Comparison of ENCODE assay signal across 36 cellular contexts in the genomic region with DNA sequence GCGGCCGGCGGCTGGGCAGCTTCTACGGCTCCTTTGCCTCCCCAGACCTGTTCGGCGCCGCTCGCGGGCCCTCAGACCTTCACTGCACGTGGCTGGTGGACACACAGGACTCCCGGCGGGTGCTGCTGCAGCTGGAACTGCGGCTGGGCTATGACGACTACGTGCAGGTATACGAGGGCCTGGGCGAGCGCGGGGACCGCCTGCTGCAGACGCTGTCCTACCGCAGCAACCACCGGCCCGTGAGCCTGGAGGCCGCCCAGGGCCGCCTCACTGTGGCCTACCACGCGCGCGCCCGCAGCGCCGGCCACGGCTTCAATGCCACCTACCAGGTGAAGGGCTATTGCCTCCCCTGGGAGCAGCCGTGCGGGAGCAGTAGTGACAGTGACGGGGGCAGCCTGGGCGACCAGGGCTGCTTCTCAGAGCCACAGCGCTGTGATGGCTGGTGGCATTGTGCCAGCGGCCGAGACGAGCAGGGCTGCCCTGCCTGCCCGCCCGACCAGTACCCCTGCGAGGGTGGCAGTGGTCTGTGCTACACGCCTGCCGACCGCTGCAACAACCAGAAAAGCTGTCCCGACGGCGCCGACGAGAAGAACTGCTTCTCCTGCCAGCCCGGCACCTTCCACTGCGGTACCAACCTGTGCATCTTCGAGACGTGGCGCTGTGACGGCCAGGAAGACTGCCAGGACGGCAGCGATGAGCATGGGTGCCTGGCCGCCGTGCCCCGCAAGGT. TPM values are rescaled to one million over a fixed set of nuclear protein-coding genes. Genes with fewer than 3 reads are reported as not detected.
"Had no signal": no experiment of that assay in that cellular context is flagged by ENCODE, and none has a peak within 500 bp of the region (broad histone marks: within the 10 kb centered on the region; RNA-seq: fewer than 3 reads in every experiment).

No MANE protein-coding gene starts in this region.

- H3K4me1 ChIP-seq: SJSA1 had no signal

- H3K36me3 Mint-ChIP-seq: activated CD4-positive, alpha-beta memory T cell treated with anti-CD3 and anti-CD28 coated beads for 36 hours; activated naive CD4-positive, alpha-beta T cell treated with anti-CD3 and anti-CD28 coated beads, Interleukin-2, amount 50 U/mL, for 72 hours had no signal

- H3K27me3 Mint-ChIP-seq: activated B cell treated with CpG ODN at 0.5 μM for 24 hours; activated CD4-positive, alpha-beta memory T cell treated with anti-CD3 and anti-CD28 coated beads for 36 hours; central memory CD8-positive, alpha-beta T cell had no signal

- DNase-seq: activated B cell treated with CpG ODN at 0.5 μM for 24 hours; activated CD4-positive, alpha-beta memory T cell treated with anti-CD3 and anti-CD28 coated beads for 36 hours; activated CD4-positive, alpha-beta T cell treated with anti-CD3 and anti-CD28 coated beads for 4 hours; activated CD4-positive, alpha-beta T cell treated with anti-CD3 and anti-CD28 coated beads, Interleukin-2, amount 50 U/mL, for 1 hour; activated CD4-positive, CD25-positive, alpha-beta regulatory T cell treated with anti-CD3 and anti-CD28 coated beads, Interleukin-2, amount 50 U/mL, for 72 hours; activated CD8-positive, alpha-beta memory T cell treated with anti-CD3 and anti-CD28 coated beads, Interleukin-2, amount 50 U/mL, for 4 hours; activated gamma-delta T cell treated with Interleukin-2 at 50 U/mL for 16 hours; activated naive CD4-positive, alpha-beta T cell treated with anti-CD3 and anti-CD28 coated beads for 36 hours; activated T-cell treated with anti-CD3 and anti-CD28 coated beads for 4 hours; activated T-cell treated with anti-CD3 and anti-CD28 coated beads, Interleukin-2, amount 50 U/mL, for 4 hours; amniotic stem cell; brain microvascular endothelial cell; MM.1S; MV-4-11; NCI-H1092; NCI-H1436 treated with DMSO at 0.1 percent for 48 hours; NCI-H187 treated with DMSO at 0.1 percent for 48 hours; NCI-H2081; NCI-H226; NCI-H446 treated with DMSO at 0.1 percent for 48 hours; NCI-H524 treated with DMSO at 0.1 percent for 48 hours; SHP77 treated with DMSO at 0.1 percent for 48 hours; SW 1271; T-helper 1 cell; T-helper 2 cell; T-helper 9 cell had no signal

- H3K4me3 ChIP-seq: SJSA1 had no signal

- H3K36me3 ChIP-seq: SJSA1 had no signal

- H3K27me3 ChIP-seq: brain microvascular endothelial cell, SJSA1 had no signal

- H3K27ac Mint-ChIP-seq: activated B cell treated with CpG ODN at 0.5 μM for 24 hours; activated CD4-positive, alpha-beta memory T cell treated with anti-CD3 and anti-CD28 coated beads for 36 hours; activated naive CD4-positive, alpha-beta T cell treated with anti-CD3 and anti-CD28 coated beads for 36 hours; activated naive CD4-positive, alpha-beta T cell treated with anti-CD3 and anti-CD28 coated beads, Interleukin-2, amount 50 U/mL, for 72 hours; activated T-helper 1 cell treated with anti-CD3 and anti-CD28 coated beads, Interleukin-12 subunit alpha, Interleukin-12 subunit beta, Interleukin-2, Interleukin-4 antibody, amounts not matched to agents 30 ng/mL and 10 ng/mL and 1 ng/mL, durations not matched to agents 14 hours and 24 hours and 36 hours had no signal

- H3K9me3 ChIP-seq: SJSA1 had no signal

- H3K4me2 ChIP-seq: KMS-11 had no signal

- H3K9me3 Mint-ChIP-seq: activated B cell treated with CpG ODN at 0.5 μM for 24 hours; activated CD4-positive, alpha-beta memory T cell treated with anti-CD3 and anti-CD28 coated beads for 36 hours; activated naive CD4-positive, alpha-beta T cell treated with anti-CD3 and anti-CD28 coated beads for 36 hours; activated naive CD4-positive, alpha-beta T cell treated with anti-CD3 and anti-CD28 coated beads, Interleukin-2, amount 50 U/mL, for 72 hours; activated T-cell treated with anti-CD3 and anti-CD28 coated beads, Interleukin-2, amount 50 U/mL, for 4 hours; activated T-helper 1 cell treated with anti-CD3 and anti-CD28 coated beads, Interleukin-12 subunit alpha, Interleukin-12 subunit beta, Interleukin-2, Interleukin-4 antibody, amounts not matched to agents 30 ng/mL and 10 ng/mL and 1 ng/mL, durations not matched to agents 14 hours and 24 hours and 36 hours; central memory CD8-positive, alpha-beta T cell had no signal

- ATAC-seq: activated naive CD4-positive, alpha-beta T cell treated with anti-CD3 and anti-CD28 coated beads, Interleukin-2, amount 50 U/mL, for 72 hours; activated T-cell treated with anti-CD3 and anti-CD28 coated beads, Interleukin-2, amount 50 U/mL, for 4 hours; Panc1 had no signal

- H3K4me1 Mint-ChIP-seq: activated B cell treated with CpG ODN at 0.5 μM for 24 hours; central memory CD8-positive, alpha-beta T cell had no signal

- H3K4me3 Mint-ChIP-seq: activated B cell treated with CpG ODN at 0.5 μM for 24 hours; activated CD4-positive, alpha-beta memory T cell treated with anti-CD3 and anti-CD28 coated beads for 36 hours; activated naive CD4-positive, alpha-beta T cell treated with anti-CD3 and anti-CD28 coated beads for 36 hours; activated T-cell treated with anti-CD3 and anti-CD28 coated beads, Interleukin-2, amount 50 U/mL, for 4 hours; activated T-helper 1 cell treated with anti-CD3 and anti-CD28 coated beads, Interleukin-12 subunit alpha, Interleukin-12 subunit beta, Interleukin-2, Interleukin-4 antibody, amounts not matched to agents 30 ng/mL and 10 ng/mL and 1 ng/mL, durations not matched to agents 14 hours and 24 hours and 36 hours; central memory CD8-positive, alpha-beta T cell had no signal

- H3K27ac ChIP-seq: brain microvascular endothelial cell, KMS-11, SJSA1, VCaP had no signal

- H3K9ac ChIP-seq: KMS-11 had no signal

RNA-seq across cellular contexts. Expression of a gene that starts 11.6 kb away (rescaled TPM):
- total RNA-seq: activated B cell treated with CpG ODN at 0.5 μM for 24 hours had no signal

RNA-seq across cellular contexts. Expression of a gene that starts 20.0 kb away (rescaled TPM):
- total RNA-seq: activated B cell treated with CpG ODN at 0.5 μM for 24 hours; activated CD4-positive, alpha-beta memory T cell treated with anti-CD3 and anti-CD28 coated beads for 36 hours; activated naive CD4-positive, alpha-beta T cell treated with anti-CD3 and anti-CD28 coated beads for 36 hours; activated naive CD4-positive, alpha-beta T cell treated with anti-CD3 and anti-CD28 coated beads, Interleukin-2, amount 50 U/mL, for 72 hours; activated T-cell treated with anti-CD3 and anti-CD28 coated beads, Interleukin-2, amount 50 U/mL, for 4 hours; activated T-helper 1 cell treated with anti-CD3 and anti-CD28 coated beads, Interleukin-12 subunit alpha, Interleukin-12 subunit beta, Interleukin-2, Interleukin-4 antibody, amounts not matched to agents 30 ng/mL and 10 ng/mL and 1 ng/mL, durations not matched to agents 14 hours and 24 hours and 36 hours; LHCN-M2; RPMI7951; SJSA1 had no signal
- polyA plus RNA-seq: aorta had no signal
